In genomic region chr11:38206663-38207062, GRCh38 we compare ENCODE assay signal across 25 cellular contexts.
"Had no signal": no experiment of that assay in that cellular context is flagged by ENCODE, and none has a peak within 500 bp of the region (broad histone marks: within the 10 kb centered on the region; RNA-seq: fewer than 3 reads in every experiment).

No MANE protein-coding gene starts in this region.

- H3K4me3 ChIP-seq: left lung, lower lobe of right lung, pancreas, prostate gland, sigmoid colon, smooth muscle cell, tibial nerve, uterus had no signal

- FAIRE-seq: keratinocyte, pancreas had no signal

- H3K27me3 ChIP-seq: left lung, pancreas, sigmoid colon, tibial nerve, uterus had no signal

- H3K36me3 ChIP-seq: left lung, lower lobe of right lung, pancreas, prostate gland, sigmoid colon, tibial nerve, uterus had no signal

- H3K27ac ChIP-seq: left lung, lower lobe of right lung, pancreas, prostate gland, sigmoid colon, tibial nerve, uterus had no signal

- H3K4me2 ChIP-seq: smooth muscle cell had no signal

- DNase-seq: left colon; left lung; lower lobe of right lung; mammary epithelial cell; mesenchymal stem cell; naive thymus-derived CD8-positive, alpha-beta T cell; nucleus accumbens; pancreas; posterior cingulate gyrus; retina; right cardiac atrium; sigmoid colon; stimulated activated CD4-positive, alpha-beta T cell treated with anti-CD3 and anti-CD28 coated beads, Interleukin-1b, Interleukin-23, amount 100 ng/mL, for 48 hours; stimulated activated CD4-positive, alpha-beta T cell treated with anti-CD3 and anti-CD28 coated beads, Interleukin-2, amount 100 ng/mL, for 48 hours; stimulated activated CD4-positive, alpha-beta T cell treated with anti-CD3 and anti-CD28 coated beads, Interleukin-4, amount 100 ng/mL, for 4 hours; stimulated activated CD8-positive, alpha-beta memory T cell treated with anti-CD3 and anti-CD28 coated beads, Interleukin-4, amount 100 ng/mL, for 48 hours; stimulated activated naive CD4-positive, alpha-beta T cell treated with Interleukin-2 at 50 U/mL for 16 hours; stimulated activated naive CD8-positive, alpha-beta T cell treated with anti-CD3 and anti-CD28 coated beads, Interleukin-15, amount 100 ng/mL, for 72 hours; substantia nigra; uterus had no signal

- H3K9me3 ChIP-seq: lower lobe of right lung, pancreas, prostate gland, sigmoid colon, tibial nerve, uterus had no signal

- ATAC-seq: left colon; left lung; lower lobe of right lung; naive thymus-derived CD8-positive, alpha-beta T cell; pancreas; right cardiac atrium; stimulated activated memory B cell treated with anti-CD40 and anti-IgM and Interleukin-4, amounts not matched to agents 10 μg/mL and 1 μg/mL and 100 μg/mL, for 72 hours; stimulated activated naive CD8-positive, alpha-beta T cell treated with anti-CD3 and anti-CD28 coated beads, Interleukin-15, amount 100 ng/mL, for 72 hours had no signal

- H3K4me1 ChIP-seq: left lung, lower lobe of right lung, pancreas, prostate gland, sigmoid colon, tibial nerve, uterus had no signal
